19 cellular contexts compared by ENCODE assay signal in the genomic region with DNA sequence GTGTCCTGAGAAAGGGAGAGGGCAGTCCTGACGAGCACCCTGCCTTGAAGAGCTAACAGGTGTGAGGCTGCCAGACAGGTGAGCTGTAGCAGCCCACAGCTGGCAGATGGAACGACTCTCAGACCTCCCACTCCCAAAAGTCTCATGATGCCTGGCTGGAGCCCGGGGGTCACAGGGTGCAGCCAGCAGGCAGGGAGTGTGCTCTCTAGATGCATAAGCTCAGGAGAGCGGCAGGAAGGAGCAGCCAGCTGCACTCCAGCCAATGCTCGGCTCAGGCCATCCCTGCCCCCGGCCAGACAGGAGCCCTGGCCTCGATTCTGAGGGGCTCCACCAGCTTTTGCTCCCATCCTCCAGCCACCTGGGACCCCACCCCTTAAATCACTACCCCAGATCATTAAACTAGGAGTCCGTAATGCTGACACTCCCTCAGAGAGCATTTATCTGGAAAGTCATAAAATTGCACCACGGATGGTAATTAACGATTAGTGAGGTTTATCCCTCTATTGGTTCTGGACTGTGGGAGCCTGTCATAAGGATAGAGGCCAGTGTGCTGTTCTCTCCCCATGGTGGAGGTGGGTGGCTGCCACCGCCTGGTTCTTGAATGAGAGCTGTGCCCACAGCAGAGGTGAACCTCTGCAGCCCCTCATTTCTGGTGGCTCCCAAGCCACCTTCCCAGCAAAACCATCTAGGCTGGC.
"Had no signal": no experiment of that assay in that cellular context is flagged by ENCODE, and none has a peak within 500 bp of the region (broad histone marks: within the 10 kb centered on the region; RNA-seq: fewer than 3 reads in every experiment).

No MANE protein-coding gene starts in this region.

- H3K27ac ChIP-seq: left lung, prostate gland, right atrium auricular region, testis, upper lobe of left lung, WERI-Rb-1 had no signal

- FAIRE-seq: astrocyte, bronchial epithelial cell, endothelial cell of umbilical vein, islet of Langerhans had no signal

- H3K4me3 ChIP-seq: left lung, prostate gland, right atrium auricular region, skin epidermis, testis, upper lobe of left lung had no signal

- ATAC-seq: activated T-cell treated with anti-CD3 and anti-CD28 coated beads, Interleukin-2, amount 50 U/mL, for 72 hours; left lung; T-helper 17 cell had no signal

- H3K9me3 ChIP-seq: left lung, prostate gland, right atrium auricular region, testis, upper lobe of left lung had no signal

- DNase-seq: activated CD4-positive, alpha-beta T cell treated with anti-CD3 and anti-CD28 coated beads, Interleukin-2, amount 50 U/mL, for 4 hours; activated gamma-delta T cell; activated T-cell treated with anti-CD3 and anti-CD28 coated beads, Interleukin-2, amount 50 U/mL, for 72 hours; dermis blood vessel endothelial cell; effector memory CD4-positive, alpha-beta T cell; left lung; stimulated activated CD4-positive, alpha-beta T cell treated with anti-CD3 and anti-CD28 coated beads, Interleukin-15, amount 100 ng/mL, for 24 hours; stimulated activated CD4-positive, alpha-beta T cell treated with anti-CD3 and anti-CD28 coated beads, Interleukin-4, amount 100 ng/mL, for 1 hour; T-helper 17 cell; testis; WERI-Rb-1 had no signal

- H3K27me3 ChIP-seq: left lung, right atrium auricular region, testis, upper lobe of left lung had no signal

- H3K4me1 ChIP-seq: left lung, prostate gland, testis had no signal

- H3K36me3 ChIP-seq: left lung, prostate gland, right atrium auricular region, upper lobe of left lung, WERI-Rb-1 had no signal
